ENCODE assay signal across 12 cellular contexts in genomic region chr12:67981236-67982164, GRCh38. TPM values are rescaled to one million over a fixed set of nuclear protein-coding genes. Genes with fewer than 3 reads are reported as not detected.
DNase-seq lines count a peak whose midpoint lies in the region; ATAC-seq and TF ChIP-seq lines count a peak whose summit lies in the region.
"Had no signal": no experiment of that assay in that cellular context is flagged by ENCODE, and none has a peak within 500 bp of the region (broad histone marks: within the 10 kb centered on the region; RNA-seq: fewer than 3 reads in every experiment).

No MANE protein-coding gene starts in this region.

- ATAC-seq in WTC11 (no peak), right cardiac atrium (no peak)

- DNase-seq in NCI-H146 (lab: John Stamatoyannopoulos, UW) (peak; percentile 19), NCI-H146 treated with DMSO at 0.1 percent for 48 hours (lab: John Stamatoyannopoulos, UW; ENCODE audit: unreplicated experiment) (no peak), NCI-H2171 treated with DMSO at 0.1 percent for 48 hours (lab: John Stamatoyannopoulos, UW) (peak; percentile 77), epithelial cell of prostate (ENCODE audit: low read depth, low spot score) (peak; percentile 44), skeletal muscle cell (ENCODE audit: low read depth) (peak; percentile 85), WTC11 (ENCODE audit: low spot score) (no peak), right cardiac atrium (no peak)
- no peak for DNase-seq in activated CD4-positive, alpha-beta T cell treated with anti-CD3 and anti-CD28 coated beads, Interleukin-2, amount 50 U/mL, for 4 hours
- DNase-seq: activated CD4-positive, alpha-beta T cell treated with anti-CD3 and anti-CD28 coated beads, Interleukin-2, amount 50 U/mL, for 1 hour had no signal

- intact Hi-C loops in right cardiac atrium (cut with DNase I) = no loop called here

- no peaks in the 10 kb centered on the region for H3K27me3 Mint-ChIP-seq in WTC11 (ENCODE audit: low read depth)
- H3K27me3 Mint-ChIP-seq: B cell, brain had no signal

- H3K4me1 Mint-ChIP-seq in WTC11 = no peaks in the 10 kb centered on the region
- H3K4me1 Mint-ChIP-seq: B cell had no signal

- no peak overlapping the region for H3K27ac Mint-ChIP-seq in WTC11
- H3K27ac Mint-ChIP-seq: B cell had no signal

- no peaks in the 10 kb centered on the region for H3K4me1 ChIP-seq in right cardiac atrium (ENCODE audit: control insufficient read depth, insufficient read depth, low read length)

- POLR2A ChIA-PET in WTC11 (lab: Charles Lee) = no interaction called here

- no peak for TF ChIP-seq CTCF in WTC11 (IDR thresholded peaks at IDR 0.05)

- H3K27ac ChIP-seq in epithelial cell of prostate (peak overlapping the region; percentile 27), right cardiac atrium (ENCODE audit: low read length) (no peak overlapping the region)
- H3K27ac ChIP-seq: neural progenitor cell had no signal

- H3K27me3 ChIP-seq in right cardiac atrium (ENCODE audit: control insufficient read depth, insufficient read depth) = no peaks in the 10 kb centered on the region
- H3K27me3 ChIP-seq: neural progenitor cell had no signal

- WGBS in right cardiac atrium = 71% methylated on average over 4 of the region's 4 CpGs

- H3K4me3 ChIP-seq in skeletal muscle cell (ENCODE audit: low read depth, low read length) (no peak overlapping the region), right cardiac atrium (ENCODE audit: low read length) (no peak overlapping the region)
- H3K4me3 ChIP-seq: neural progenitor cell had no signal

- CTCF ChIA-PET in WTC11 (lab: Charles Lee) = no interaction called here

- H3K4me3 Mint-ChIP-seq in WTC11 = no peak overlapping the region
- H3K4me3 Mint-ChIP-seq: B cell, brain, neural progenitor cell had no signal

- no peaks in the 10 kb centered on the region for H3K36me3 Mint-ChIP-seq in WTC11
- H3K36me3 Mint-ChIP-seq: brain, neural progenitor cell had no signal

- H3K9me3 ChIP-seq in right cardiac atrium (ENCODE audit: control insufficient read depth, low read length) = no peaks in the 10 kb centered on the region

- peaks cover 10% of the 10 kb centered on the region for H3K9me3 Mint-ChIP-seq in WTC11

TF ChIP-seq in WTC11, 78 proteins besides CTCF, POLR2A, EP300 and RAD21:
- TF ChIP-seq, protein P1, sequence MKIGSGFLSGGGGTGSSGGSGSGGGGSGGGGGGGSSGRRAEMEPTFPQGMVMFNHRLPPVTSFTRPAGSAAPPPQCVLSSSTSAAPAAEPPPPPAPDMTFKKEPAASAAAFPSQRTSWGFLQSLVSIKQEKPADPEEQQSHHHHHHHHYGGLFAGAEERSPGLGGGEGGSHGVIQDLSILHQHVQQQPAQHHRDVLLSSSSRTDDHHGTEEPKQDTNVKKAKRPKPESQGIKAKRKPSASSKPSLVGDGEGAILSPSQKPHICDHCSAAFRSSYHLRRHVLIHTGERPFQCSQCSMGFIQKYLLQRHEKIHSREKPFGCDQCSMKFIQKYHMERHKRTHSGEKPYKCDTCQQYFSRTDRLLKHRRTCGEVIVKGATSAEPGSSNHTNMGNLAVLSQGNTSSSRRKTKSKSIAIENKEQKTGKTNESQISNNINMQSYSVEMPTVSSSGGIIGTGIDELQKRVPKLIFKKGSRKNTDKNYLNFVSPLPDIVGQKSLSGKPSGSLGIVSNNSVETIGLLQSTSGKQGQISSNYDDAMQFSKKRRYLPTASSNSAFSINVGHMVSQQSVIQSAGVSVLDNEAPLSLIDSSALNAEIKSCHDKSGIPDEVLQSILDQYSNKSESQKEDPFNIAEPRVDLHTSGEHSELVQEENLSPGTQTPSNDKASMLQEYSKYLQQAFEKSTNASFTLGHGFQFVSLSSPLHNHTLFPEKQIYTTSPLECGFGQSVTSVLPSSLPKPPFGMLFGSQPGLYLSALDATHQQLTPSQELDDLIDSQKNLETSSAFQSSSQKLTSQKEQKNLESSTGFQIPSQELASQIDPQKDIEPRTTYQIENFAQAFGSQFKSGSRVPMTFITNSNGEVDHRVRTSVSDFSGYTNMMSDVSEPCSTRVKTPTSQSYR (CRISPR knock-in tag; IDR thresholded peaks at IDR 0.05) = no peak
- TF ChIP-seq, protein P2, sequence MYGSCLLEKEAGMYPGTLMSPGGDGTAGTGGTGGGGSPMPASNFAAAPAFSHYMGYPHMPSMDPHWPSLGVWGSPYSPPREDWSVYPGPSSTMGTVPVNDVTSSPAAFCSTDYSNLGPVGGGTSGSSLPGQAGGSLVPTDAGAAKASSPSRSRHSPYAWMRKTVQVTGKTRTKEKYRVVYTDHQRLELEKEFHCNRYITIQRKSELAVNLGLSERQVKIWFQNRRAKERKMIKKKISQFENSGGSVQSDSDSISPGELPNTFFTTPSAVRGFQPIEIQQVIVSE (CRISPR knock-in tag; IDR thresholded peaks at IDR 0.05; ENCODE audit: borderline replicate concordance) = no peak
- TF ChIP-seq PRRX2 (CRISPR knock-in tag; IDR thresholded peaks at IDR 0.05) (no peak), ZNF671 (CRISPR knock-in tag; IDR thresholded peaks at IDR 0.05) (no peak), ZNF219 (CRISPR knock-in tag; IDR thresholded peaks at IDR 0.05; ENCODE audit: borderline replicate concordance) (no peak), GRHL2 (CRISPR knock-in tag; IDR thresholded peaks at IDR 0.05; ENCODE audit: insufficient replicate concordance, severe bottlenecking) (no peak), ZNF232 (CRISPR knock-in tag; IDR thresholded peaks at IDR 0.05) (no peak), ETV6 (CRISPR knock-in tag; IDR thresholded peaks at IDR 0.05) (no peak), SMAD3 (CRISPR knock-in tag; IDR thresholded peaks at IDR 0.05; ENCODE audit: borderline replicate concordance) (no peak), NR3C1 (CRISPR knock-in tag; conservative IDR thresholded peaks at IDR 0.05; ENCODE audit: low read depth) (no peak), CBFB (CRISPR knock-in tag; IDR thresholded peaks at IDR 0.05; ENCODE audit: low read depth) (no peak), ZNF317 (CRISPR knock-in tag; IDR thresholded peaks at IDR 0.05; ENCODE audit: borderline replicate concordance, low read depth) (no peak), ZNF396 (CRISPR knock-in tag; IDR thresholded peaks at IDR 0.05; ENCODE audit: borderline replicate concordance) (no peak), ESRRA (CRISPR knock-in tag; IDR thresholded peaks at IDR 0.05; ENCODE audit: borderline replicate concordance) (no peak)
- TF ChIP-seq, protein P3, sequence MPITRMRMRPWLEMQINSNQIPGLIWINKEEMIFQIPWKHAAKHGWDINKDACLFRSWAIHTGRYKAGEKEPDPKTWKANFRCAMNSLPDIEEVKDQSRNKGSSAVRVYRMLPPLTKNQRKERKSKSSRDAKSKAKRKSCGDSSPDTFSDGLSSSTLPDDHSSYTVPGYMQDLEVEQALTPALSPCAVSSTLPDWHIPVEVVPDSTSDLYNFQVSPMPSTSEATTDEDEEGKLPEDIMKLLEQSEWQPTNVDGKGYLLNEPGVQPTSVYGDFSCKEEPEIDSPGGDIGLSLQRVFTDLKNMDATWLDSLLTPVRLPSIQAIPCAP (CRISPR knock-in tag; IDR thresholded peaks at IDR 0.05) = no peak
- TF ChIP-seq, protein P4, sequence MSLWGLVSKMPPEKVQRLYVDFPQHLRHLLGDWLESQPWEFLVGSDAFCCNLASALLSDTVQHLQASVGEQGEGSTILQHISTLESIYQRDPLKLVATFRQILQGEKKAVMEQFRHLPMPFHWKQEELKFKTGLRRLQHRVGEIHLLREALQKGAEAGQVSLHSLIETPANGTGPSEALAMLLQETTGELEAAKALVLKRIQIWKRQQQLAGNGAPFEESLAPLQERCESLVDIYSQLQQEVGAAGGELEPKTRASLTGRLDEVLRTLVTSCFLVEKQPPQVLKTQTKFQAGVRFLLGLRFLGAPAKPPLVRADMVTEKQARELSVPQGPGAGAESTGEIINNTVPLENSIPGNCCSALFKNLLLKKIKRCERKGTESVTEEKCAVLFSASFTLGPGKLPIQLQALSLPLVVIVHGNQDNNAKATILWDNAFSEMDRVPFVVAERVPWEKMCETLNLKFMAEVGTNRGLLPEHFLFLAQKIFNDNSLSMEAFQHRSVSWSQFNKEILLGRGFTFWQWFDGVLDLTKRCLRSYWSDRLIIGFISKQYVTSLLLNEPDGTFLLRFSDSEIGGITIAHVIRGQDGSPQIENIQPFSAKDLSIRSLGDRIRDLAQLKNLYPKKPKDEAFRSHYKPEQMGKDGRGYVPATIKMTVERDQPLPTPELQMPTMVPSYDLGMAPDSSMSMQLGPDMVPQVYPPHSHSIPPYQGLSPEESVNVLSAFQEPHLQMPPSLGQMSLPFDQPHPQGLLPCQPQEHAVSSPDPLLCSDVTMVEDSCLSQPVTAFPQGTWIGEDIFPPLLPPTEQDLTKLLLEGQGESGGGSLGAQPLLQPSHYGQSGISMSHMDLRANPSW (CRISPR knock-in tag; conservative IDR thresholded peaks at IDR 0.05; ENCODE audit: low read depth) = no peak
- TF ChIP-seq, protein P5, sequence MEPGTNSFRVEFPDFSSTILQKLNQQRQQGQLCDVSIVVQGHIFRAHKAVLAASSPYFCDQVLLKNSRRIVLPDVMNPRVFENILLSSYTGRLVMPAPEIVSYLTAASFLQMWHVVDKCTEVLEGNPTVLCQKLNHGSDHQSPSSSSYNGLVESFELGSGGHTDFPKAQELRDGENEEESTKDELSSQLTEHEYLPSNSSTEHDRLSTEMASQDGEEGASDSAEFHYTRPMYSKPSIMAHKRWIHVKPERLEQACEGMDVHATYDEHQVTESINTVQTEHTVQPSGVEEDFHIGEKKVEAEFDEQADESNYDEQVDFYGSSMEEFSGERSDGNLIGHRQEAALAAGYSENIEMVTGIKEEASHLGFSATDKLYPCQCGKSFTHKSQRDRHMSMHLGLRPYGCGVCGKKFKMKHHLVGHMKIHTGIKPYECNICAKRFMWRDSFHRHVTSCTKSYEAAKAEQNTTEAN (CRISPR knock-in tag; IDR thresholded peaks at IDR 0.05) = no peak

RNA-seq across cellular contexts. Expression of gene IFNG-AS1, which starts 7.7 kb away (rescaled TPM):
- total RNA-seq in WTC11 (2021) (not detected in 3 replicates), right cardiac atrium (1 to 10 TPM in 1 of 4 donors, under 1 TPM in 2, not detected in 1; 0.80 to 1.4 (median 0.93) TPM)
- polyA plus RNA-seq in right cardiac atrium = 0.79 TPM

Comparison
In these comparisons a context has a peak if more than half of its experiments do, and no peak if none do; other contexts are left out.
1. DNase-seq: peak in NCI-H146 (single experiment), NCI-H2171 treated with DMSO at 0.1 percent for 48 hours (single experiment), epithelial cell of prostate (single experiment) and skeletal muscle cell (single experiment); none in NCI-H146 treated with DMSO at 0.1 percent for 48 hours (single experiment), WTC11 (single experiment), activated CD4-positive, alpha-beta T cell treated with anti-CD3 and anti-CD28 coated beads, Interleukin-2, amount 50 U/mL, for 4 hours (0 of 2) and right cardiac atrium (0 of 3).